ENCODE assay signal across 8 cellular contexts in the genomic region with DNA sequence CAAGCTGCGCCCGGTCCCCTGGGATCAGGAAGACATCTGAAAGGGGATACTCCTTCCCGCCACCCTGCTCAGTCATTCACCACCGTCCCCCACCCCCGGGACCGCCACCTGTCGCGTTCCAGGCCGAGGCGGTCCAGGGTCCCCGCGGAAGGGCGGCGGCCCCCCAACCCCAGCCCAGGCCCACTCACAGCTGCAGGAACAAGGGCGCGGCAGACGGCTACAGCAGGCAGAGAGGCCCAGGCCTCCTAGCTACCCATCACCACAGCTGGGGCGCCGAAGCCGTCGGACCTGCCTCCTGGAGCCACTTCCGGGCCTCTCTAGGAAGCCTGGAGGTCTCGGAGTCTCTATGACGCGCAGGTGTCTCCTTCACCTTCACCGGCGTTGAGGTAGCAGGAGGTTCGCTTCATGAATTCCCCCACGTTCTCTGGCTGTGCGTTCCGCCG. TPM values are rescaled to one million over a fixed set of nuclear protein-coding genes. Genes with fewer than 3 reads are reported as not detected.
A peak's percentile ranks its signal among the peaks of the same experiment; 100 is the strongest.
DNase-seq lines count a peak whose midpoint lies in the region.

A gene with protein sequence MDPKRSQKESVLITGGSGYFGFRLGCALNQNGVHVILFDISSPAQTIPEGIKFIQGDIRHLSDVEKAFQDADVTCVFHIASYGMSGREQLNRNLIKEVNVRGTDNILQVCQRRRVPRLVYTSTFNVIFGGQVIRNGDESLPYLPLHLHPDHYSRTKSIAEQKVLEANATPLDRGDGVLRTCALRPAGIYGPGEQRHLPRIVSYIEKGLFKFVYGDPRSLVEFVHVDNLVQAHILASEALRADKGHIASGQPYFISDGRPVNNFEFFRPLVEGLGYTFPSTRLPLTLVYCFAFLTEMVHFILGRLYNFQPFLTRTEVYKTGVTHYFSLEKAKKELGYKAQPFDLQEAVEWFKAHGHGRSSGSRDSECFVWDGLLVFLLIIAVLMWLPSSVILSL (minus strand): TSS at position 272 of the 443 bp plus-strand sequence. CDS start 10,612 bp downstream, outside the sequence.

- peak; percentile 41 to 69 (median 52) for DNase-seq in stimulated activated naive CD4-positive, alpha-beta T cell (lab: John Stamatoyannopoulos, UW)
- no peak for DNase-seq in stimulated activated naive CD4-positive, alpha-beta T cell treated with Interleukin-2 at 50 U/mL for 16 hours (lab: John Stamatoyannopoulos, UW)
- DNase-seq in activated CD4-positive, CD25-positive, alpha-beta regulatory T cell treated with anti-CD3 and anti-CD28 coated beads, Interleukin-2, amount 50 U/mL, for 72 hours = peak; percentile 38
- DNase-seq in dermis blood vessel endothelial cell = peak; percentile 61
- DNase-seq in medulla oblongata (ENCODE audit: extremely low spot score) = no peak
- DNase-seq in middle frontal gyrus (ENCODE audit: extremely low spot score, low spot score) = no peak

- H3K4me1 Mint-ChIP-seq in IgD-negative memory B cell = peaks cover 3 to 18% (median 17%) of the 10 kb centered on the region in 3 donors

- H3K9ac ChIP-seq in rectal smooth muscle tissue (ENCODE audit: low read length) = no peak within 1 kb of the TSS

- peak within 1 kb of the TSS; percentile 77 to 99 (median 89) for H3K4me3 Mint-ChIP-seq in IgD-negative memory B cell

- peak within 1 kb of the TSS; percentile 4 to 84 (median 33) for H3K27ac Mint-ChIP-seq in IgD-negative memory B cell

- no peaks in the 10 kb centered on the region for H3K4me1 ChIP-seq in rectal smooth muscle tissue (ENCODE audit: control insufficient read depth, insufficient read depth, low read length)

- peak within 1 kb of the TSS; percentile 69 for H3K4me3 ChIP-seq in rectal smooth muscle tissue (ENCODE audit: low read length)

- no peaks in the 10 kb centered on the region for H3K36me3 ChIP-seq in rectal smooth muscle tissue (ENCODE audit: control insufficient read depth, insufficient read depth, low read length)

- H3K9me3 Mint-ChIP-seq in IgD-negative memory B cell = peaks cover 7 to 20% (median 12%) of the 10 kb centered on the region in 3 donors

- H3K27ac ChIP-seq in rectal smooth muscle tissue (ENCODE audit: low read depth, low read length) = no peak within 1 kb of the TSS

- H3K27me3 ChIP-seq in rectal smooth muscle tissue (ENCODE audit: control insufficient read depth, insufficient read depth, low read length) = no peaks in the 10 kb centered on the region

- H3K27me3 Mint-ChIP-seq in IgD-negative memory B cell = peaks cover 2% of the 10 kb centered on the region

- H3K36me3 Mint-ChIP-seq in IgD-negative memory B cell = peaks cover 14% of the 10 kb centered on the region

RNA-seq across cellular contexts. Expression of the gene that starts here (rescaled TPM):
- polyA plus RNA-seq in IgD-negative memory B cell = 2.2 TPM
- 8.7 and 10.5 TPM in 2 replicates for total RNA-seq in dermis blood vessel endothelial cell

Comparison
In these comparisons a context has a peak if more than half of its experiments do, and no peak if none do; other contexts are left out.
1. DNase-seq: peak in stimulated activated naive CD4-positive, alpha-beta T cell (6 of 6), activated CD4-positive, CD25-positive, alpha-beta regulatory T cell treated with anti-CD3 and anti-CD28 coated beads, Interleukin-2, amount 50 U/mL, for 72 hours (single experiment) and dermis blood vessel endothelial cell (single experiment); none in stimulated activated naive CD4-positive, alpha-beta T cell treated with Interleukin-2 at 50 U/mL for 16 hours (single experiment), medulla oblongata (single experiment) and middle frontal gyrus (single experiment).